In genomic region chr4:91684955-91685354, GRCh38 we compare ENCODE assay signal across 30 cellular contexts.
"Had no signal": no experiment of that assay in that cellular context is flagged by ENCODE, and none has a peak within 500 bp of the region (broad histone marks: within the 10 kb centered on the region; RNA-seq: fewer than 3 reads in every experiment).

No MANE protein-coding gene starts in this region.

- H3K36me3 ChIP-seq: adrenal gland, ascending aorta, brain microvascular endothelial cell, breast epithelium, cardiac muscle cell had no signal

- H3K9me3 ChIP-seq: adrenal gland, ascending aorta, body of pancreas, breast epithelium had no signal

- H3K4me3 ChIP-seq: adrenal gland, ascending aorta, body of pancreas, breast epithelium, cardiac muscle cell had no signal

- H3K27ac ChIP-seq: adrenal gland, ascending aorta, body of pancreas, brain microvascular endothelial cell, breast epithelium, cardiac muscle cell had no signal

- H3K27me3 ChIP-seq: adrenal gland, ascending aorta, body of pancreas, brain microvascular endothelial cell, breast epithelium, cardiac muscle cell had no signal

- DNase-seq: activated effector memory CD4-positive, alpha-beta T cell treated with anti-CD3 and anti-CD28 coated beads, Interleukin-2, amount 50 U/mL, for 16 hours; activated effector memory CD4-positive, alpha-beta T cell treated with Interleukin-2 at 50 U/mL for 16 hours; activated gamma-delta T cell; activated gamma-delta T cell treated with Interleukin-2 at 50 U/mL for 16 hours; activated naive CD4-positive, alpha-beta T cell; activated naive CD4-positive, alpha-beta T cell treated with anti-CD3 and anti-CD28 coated beads for 36 hours; activated naive CD4-positive, alpha-beta T cell treated with anti-CD3 and anti-CD28 coated beads, Interleukin-2, amount 10 ng/mL, durations not matched to agents 7 days and 5 days; activated naive CD4-positive, alpha-beta T cell treated with anti-CD3 and anti-CD28 coated beads, Interleukin-2, amount 50 U/mL, for 16 hours; activated naive CD4-positive, alpha-beta T cell treated with Interleukin-2 at 50 U/mL for 16 hours; activated naive CD8-positive, alpha-beta T cell treated with anti-CD3 and anti-CD28 coated beads for 36 hours; activated naive CD8-positive, alpha-beta T cell treated with anti-CD3 and anti-CD28 coated beads, Interleukin-2, amount 10 ng/mL, durations not matched to agents 7 days and 5 days; activated naive CD8-positive, alpha-beta T cell treated with anti-CD3 and anti-CD28 coated beads, Interleukin-2, amount 50 U/mL, for 24 hours; activated T-cell treated with anti-CD3 and anti-CD28 coated beads, Interleukin-2, amount 50 U/mL, for 1 hour; activated T-cell treated with anti-CD3 and anti-CD28 coated beads, Interleukin-2, amount 50 U/mL, for 24 hours; activated T-cell treated with anti-CD3 and anti-CD28 coated beads, Interleukin-2, amount 50 U/mL, for 4 hours; activated T-cell treated with anti-CD3 and anti-CD28 coated beads, Interleukin-2, amount 50 U/mL, for 48 hours; activated T-cell treated with anti-CD3 and anti-CD28 coated beads, Interleukin-2, amount 50 U/mL, for 72 hours; adrenal gland; amniotic stem cell; amygdala; anterior cingulate cortex; aorta; body of pancreas; brain microvascular endothelial cell; caudate nucleus; central memory CD4-positive, alpha-beta T cell; cerebellar nuclear complex had no signal
